In the genomic region with DNA sequence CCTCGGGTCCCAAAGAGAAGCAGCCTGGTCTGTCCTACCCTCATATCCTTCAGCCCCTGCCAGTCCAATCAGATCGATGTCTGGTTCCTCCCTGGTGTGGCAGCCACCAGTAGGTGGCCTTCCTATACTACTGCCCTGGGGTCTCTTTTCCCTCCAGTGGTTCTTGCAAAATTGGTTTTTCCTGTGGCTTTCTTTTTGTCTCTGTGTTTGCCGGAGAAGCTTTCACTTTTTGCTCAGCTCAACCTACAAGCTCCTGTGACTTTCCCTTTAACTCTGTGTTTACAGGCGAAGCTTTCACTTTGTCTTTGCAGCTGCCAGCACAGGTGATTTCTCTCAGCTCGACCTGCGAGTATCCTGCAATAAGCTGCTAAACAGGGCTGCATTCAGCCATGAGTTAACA, we compare ENCODE assay signal across 8 cellular contexts. TPM values are rescaled to one million over a fixed set of nuclear protein-coding genes. Genes with fewer than 3 reads are reported as not detected.
DNase-seq lines count a peak whose midpoint lies in the region; ATAC-seq, FAIRE-seq and TF ChIP-seq lines count a peak whose summit lies in the region.

No MANE protein-coding gene starts in this region.

- TF ChIP-seq EP300 in H1 (IDR thresholded peaks at IDR 0.05; ENCODE audit: borderline replicate concordance in 1 of 2, low read depth in 2 of 2, low read length in 2 of 2), result no peak
- TF ChIP-seq EP300 in stomach (IDR thresholded peaks at IDR 0.05), result no peak

- WGBS in H1 (ENCODE audit: extremely low coverage in 1 of 2, insufficient coverage in 1 of 2, insufficient read length in 1 of 2, insufficient replicate concordance in 2 of 2, low coverage in 1 of 2, low lambda C conversion rate in 2 of 2, missing lambda C conversion rate in 1 of 2), 2 experiments, result 62% methylated on average over 6 of the region's 6 CpGs; no CpG with 5 or more reads in 1 of the 2 experiments
- 17 to 39% (median 19%) methylated on average over 5 to 6 of the region's 6 CpGs for WGBS in stomach, 5 donors

- no peaks in the 10 kb centered on the region for H3K79me2 ChIP-seq in H1 (ENCODE audit: control insufficient read depth in 1 of 2, insufficient read depth in 2 of 2, low read length in 2 of 2)

- no peak overlapping the region for H3K14ac ChIP-seq in H1 (ENCODE audit: insufficient read length)

- H3K27me3 ChIP-seq in H1 (replicated peaks in 1 of 4; ENCODE audit: control insufficient read depth in 3 of 4, extremely low read depth in 1 of 4, insufficient read depth in 3 of 4, low read length in 3 of 4) (no peaks in the 10 kb centered on the region), stomach (no peaks in the 10 kb centered on the region)

- H3K4me2 ChIP-seq in H1 (ENCODE audit: insufficient read depth in 1 of 2, low read depth in 2 of 2, low read length in 2 of 2), result peak overlapping the region; percentile 64 to 99

- H2BK120ac ChIP-seq in H1 (replicated peaks; ENCODE audit: low read depth, low read length), result peak overlapping the region; percentile 98

- no peak overlapping the region for H2BK15ac ChIP-seq in H1 (ENCODE audit: low read length)

- peak; percentile 63 for ATAC-seq in GM19395 (IDR thresholded peaks at IDR 0.05; ENCODE audit: unreplicated experiment)

- H2BK20ac ChIP-seq in H1 (ENCODE audit: low read length), result peak overlapping the region; percentile 99; the same call in 1 of the 2 replicates

- CTCF ChIA-PET in H1 (lab: Charles Lee; ENCODE audit: partially characterized antibody), result interaction anchor here (0.7 to 2.8 kb wide), 5 partner anchors 120 to 633 kb away, joined by 3 to 25 read pairs (median 3); no protein-coding TSS in a partner anchor

- H3K4me1 ChIP-seq in H1 (replicated peaks in 1 of 4; ENCODE audit: control insufficient read depth in 3 of 4, insufficient read depth in 4 of 4, low read length in 3 of 4) (peaks cover 16 to 23% (median 20%) of the 10 kb centered on the region in 4 experiments), stomach (peaks cover 14 to 40% (median 20%) of the 10 kb centered on the region in 4 donors)

- no peaks in the 10 kb centered on the region for H4K20me1 ChIP-seq in H1 (replicated peaks in 1 of 2; ENCODE audit: control insufficient read depth in 1 of 2, insufficient read depth in 2 of 2, low read length in 2 of 2)

- H3K9me3 ChIP-seq in H1 (ENCODE audit: insufficient read depth in 2 of 2, low read depth in 1 of 2, low read length in 1 of 2), result no peaks in the 10 kb centered on the region
- no peaks in the 10 kb centered on the region for H3K9me3 ChIP-seq in stomach

- H4K8ac ChIP-seq in H1 (ENCODE audit: extremely low read depth, insufficient read depth, low read length), result 0 out of 2 replicates have a peak overlapping the region, but pooled peaks have one; percentile 41

- no peak overlapping the region for H2AFZ ChIP-seq in H1 (ENCODE audit: low read length)

- DNase-seq in H1 (ENCODE audit: low read depth in 1 of 2, low spot score in 2 of 2), result no peak
- DNase-seq in stomach, result no peak
- no peak for DNase-seq in T1000 (lab: John Stamatoyannopoulos, UW)
- no peak for DNase-seq in midbrain (lab: John Stamatoyannopoulos, UW)
- no peak for DNase-seq in NCI-H1694 treated with DMSO at 0.1 percent for 48 hours (lab: John Stamatoyannopoulos, UW)
- DNase-seq in stimulated activated CD4-positive, alpha-beta T cell treated with anti-CD3 and anti-CD28 coated beads, Interleukin-2, amount 100 ng/mL, for 24 hours, result no peak

- H2BK5ac ChIP-seq in H1 (ENCODE audit: low read depth, low read length), result peak overlapping the region; percentile 99

- H3K36me3 ChIP-seq in H1 (ENCODE audit: control insufficient read depth in 2 of 4, insufficient read depth in 4 of 4, low read length in 3 of 4), result no peaks in the 10 kb centered on the region
- no peaks in the 10 kb centered on the region for H3K36me3 ChIP-seq in stomach

- peak; percentile 48 to 66 for TF ChIP-seq RAD21 in H1 (IDR thresholded peaks at IDR 0.05 in 1 of 2, conservative IDR thresholded peaks at IDR 0.05 in 1 of 2; ENCODE audit: low read depth in 2 of 2, low read length in 2 of 2)

- H3K4me3 ChIP-seq in H1 (ENCODE audit: extremely low read depth in 1 of 4, insufficient read depth in 2 of 4, low read depth in 3 of 4, low read length in 4 of 4) (peak overlapping the region in 1 of 4 experiments; percentile 48; a peak in 1 of 8 replicates), stomach (peak overlapping the region; percentile 0 to 10 (median 10))

- TF ChIP-seq POLR2A in H1 (IDR thresholded peaks at IDR 0.05; ENCODE audit: control extremely low read depth in 1 of 2, low read depth in 2 of 2, low read length in 2 of 2) (no peak), stomach (IDR thresholded peaks at IDR 0.05) (no peak)

- peak; percentile 10; the same call in 1 of the 2 replicates for TF ChIP-seq CTCF in LNCAP (IDR thresholded peaks at IDR 0.05)
- TF ChIP-seq CTCF in H1 (IDR thresholded peaks at IDR 0.05; ENCODE audit: control extremely low read depth in 1 of 3, insufficient read depth in 1 of 3, low read depth in 1 of 3, low read length in 3 of 3), result peak; percentile 43 to 51 (median 47)
- TF ChIP-seq CTCF in stomach (IDR thresholded peaks at IDR 0.05), result no peak

- H3K9ac ChIP-seq in H1 (replicated peaks in 1 of 4; ENCODE audit: extremely low read depth in 1 of 4, low read depth in 3 of 4, low read length in 3 of 4), result no peak overlapping the region

- peak overlapping the region; percentile 54 for H4K5ac ChIP-seq in H1 (ENCODE audit: insufficient read length, low read depth, low read length)

- intact Hi-C loops in stomach (cut with DNase I; ENCODE audit: low total_unique reads), result no loop called here

- peaks cover 6% of the 10 kb centered on the region for H3K23me2 ChIP-seq in H1 (ENCODE audit: low read depth, low read length)

- peak overlapping the region; percentile 96 for H2BK12ac ChIP-seq in H1 (ENCODE audit: low read depth, low read length)

- POLR2A ChIA-PET in H1 (lab: Charles Lee; ENCODE audit: partially characterized antibody), result interaction anchor here (1.5 to 3.0 kb wide), 4 partner anchors 10 to 499 kb away, joined by 4 to 15 read pairs (median 10); no protein-coding TSS in a partner anchor

- peak overlapping the region; percentile 63 for H3K4ac ChIP-seq in H1 (replicated peaks; ENCODE audit: insufficient read length, low read depth, low read length)

- peak; percentile 52 for FAIRE-seq in H1 (lab: Jason Lieb, UNC)

- peak overlapping the region; percentile 97 for H4K91ac ChIP-seq in H1 (replicated peaks; ENCODE audit: insufficient read length, low read length)

- H3K56ac ChIP-seq in H1 (replicated peaks; ENCODE audit: insufficient read length, low read depth, low read length), result peak overlapping the region; percentile 86

- H3K18ac ChIP-seq in H1 (ENCODE audit: extremely low read depth, low read length), result peak overlapping the region; percentile 92

- H3K79me1 ChIP-seq in H1 (ENCODE audit: low read depth, low read length), result no peaks in the 10 kb centered on the region

- peak overlapping the region; percentile 96 for H3K27ac ChIP-seq in H1 (ENCODE audit: low read depth, low read length)
- H3K27ac ChIP-seq in stomach, result peak overlapping the region; percentile 79 to 95 (median 87)

- H3K23ac ChIP-seq in H1 (ENCODE audit: insufficient read length), result no peak overlapping the region

- H2AK5ac ChIP-seq in H1 (ENCODE audit: low read depth, low read length), result peak overlapping the region; percentile 68; the same call in 1 of the 2 replicates

TF ChIP-seq in H1, 55 proteins besides CTCF, POLR2A, EP300 and RAD21 (continues in another document):
- no peak for TF ChIP-seq CBX8 (IDR thresholded peaks at IDR 0.05; ENCODE audit: borderline replicate concordance, low read depth, low read length)
- no peak for TF ChIP-seq RFX5 (IDR thresholded peaks at IDR 0.05; ENCODE audit: borderline replicate concordance, low read depth, low read length)
- no peak for TF ChIP-seq KDM4A (IDR thresholded peaks at IDR 0.05; ENCODE audit: low read depth, low read length, severe bottlenecking)
- TF ChIP-seq, protein P1, sequence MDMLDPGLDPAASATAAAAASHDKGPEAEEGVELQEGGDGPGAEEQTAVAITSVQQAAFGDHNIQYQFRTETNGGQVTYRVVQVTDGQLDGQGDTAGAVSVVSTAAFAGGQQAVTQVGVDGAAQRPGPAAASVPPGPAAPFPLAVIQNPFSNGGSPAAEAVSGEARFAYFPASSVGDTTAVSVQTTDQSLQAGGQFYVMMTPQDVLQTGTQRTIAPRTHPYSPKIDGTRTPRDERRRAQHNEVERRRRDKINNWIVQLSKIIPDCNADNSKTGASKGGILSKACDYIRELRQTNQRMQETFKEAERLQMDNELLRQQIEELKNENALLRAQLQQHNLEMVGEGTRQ (IDR thresholded peaks at IDR 0.05; ENCODE audit: low read length), result no peak
- TF ChIP-seq, protein P2, sequence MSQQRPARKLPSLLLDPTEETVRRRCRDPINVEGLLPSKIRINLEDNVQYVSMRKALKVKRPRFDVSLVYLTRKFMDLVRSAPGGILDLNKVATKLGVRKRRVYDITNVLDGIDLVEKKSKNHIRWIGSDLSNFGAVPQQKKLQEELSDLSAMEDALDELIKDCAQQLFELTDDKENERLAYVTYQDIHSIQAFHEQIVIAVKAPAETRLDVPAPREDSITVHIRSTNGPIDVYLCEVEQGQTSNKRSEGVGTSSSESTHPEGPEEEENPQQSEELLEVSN (IDR thresholded peaks at IDR 0.05), result no peak
- no peak for TF ChIP-seq SIX5 (IDR thresholded peaks at IDR 0.05; ENCODE audit: low read depth, low read length)
- no peak for TF ChIP-seq CHD1 (IDR thresholded peaks at IDR 0.05; ENCODE audit: low read depth, low read length)
- no peak for TF ChIP-seq MAFK (IDR thresholded peaks at IDR 0.05; ENCODE audit: low read depth, low read length)
- no peak for TF ChIP-seq NANOG (IDR thresholded peaks at IDR 0.05; ENCODE audit: insufficient read depth, low read depth, low read length, poor library complexity, severe bottlenecking)
- no peak for TF ChIP-seq CBX5 (IDR thresholded peaks at IDR 0.05; ENCODE audit: low read depth, low read length)
- TF ChIP-seq SIN3A (conservative IDR thresholded peaks at IDR 0.05 in 1 of 2, IDR thresholded peaks at IDR 0.05 in 1 of 2; ENCODE audit: low read depth in 1 of 2, low read length in 2 of 2), result no peak

RNA-seq across cellular contexts. Expression of gene UGT2A3, which starts 46.8 kb away (rescaled TPM):
- not detected in 2 replicates for total RNA-seq in H1 (2021; fragmentation: NEBNext Ultra II Directional; extraction: Animal tissue kit (Norgen Biotek cat#: 25700))
- polyA plus RNA-seq in H1 (2011; rRNA removed) (not detected in 2 replicates), stomach (under 1 TPM in 2 of 3 donors, not detected in 1; 0.46 to 0.62 TPM)
- not detected for polyA plus RNA-seq in H1 (2011; cell fraction: cytosol; rRNA removed)
- polyA plus RNA-seq in H1 (2011; cell fraction: nucleus; rRNA removed), result not detected
- not detected in 4 replicates for polyA plus RNA-seq in H1 (2012, experiment 1 of 2)
- not detected for polyA plus RNA-seq in H1 (2012, experiment 2 of 2)
- polyA plus RNA-seq in H1 (2013, experiment 1 of 2), result not detected
- not detected for polyA plus RNA-seq in H1 (2013, experiment 2 of 2)
- not detected in 2 replicates for polyA minus RNA-seq in H1 (2011; rRNA and poly(A)+ RNA removed)
- not detected for polyA minus RNA-seq in H1 (2011; cell fraction: cytosol; rRNA and poly(A)+ RNA removed)
- not detected for polyA minus RNA-seq in H1 (2011; cell fraction: nucleus; rRNA and poly(A)+ RNA removed)
- 10 to 100 TPM in 2 of 5 donors, under 1 TPM in 1, not detected in 2; 0.58 to 90.1 (median 37.9) TPM for total RNA-seq in stomach

Comparison
In these comparisons a context has a peak if more than half of its experiments do, and no peak if none do; other contexts are left out.
1. CTCF ChIP-seq: peak in LNCAP (single experiment) and H1 (3 of 3); none in stomach (0 of 7).